Comparison of ENCODE assay signal across 22 cellular contexts in the genomic region with DNA sequence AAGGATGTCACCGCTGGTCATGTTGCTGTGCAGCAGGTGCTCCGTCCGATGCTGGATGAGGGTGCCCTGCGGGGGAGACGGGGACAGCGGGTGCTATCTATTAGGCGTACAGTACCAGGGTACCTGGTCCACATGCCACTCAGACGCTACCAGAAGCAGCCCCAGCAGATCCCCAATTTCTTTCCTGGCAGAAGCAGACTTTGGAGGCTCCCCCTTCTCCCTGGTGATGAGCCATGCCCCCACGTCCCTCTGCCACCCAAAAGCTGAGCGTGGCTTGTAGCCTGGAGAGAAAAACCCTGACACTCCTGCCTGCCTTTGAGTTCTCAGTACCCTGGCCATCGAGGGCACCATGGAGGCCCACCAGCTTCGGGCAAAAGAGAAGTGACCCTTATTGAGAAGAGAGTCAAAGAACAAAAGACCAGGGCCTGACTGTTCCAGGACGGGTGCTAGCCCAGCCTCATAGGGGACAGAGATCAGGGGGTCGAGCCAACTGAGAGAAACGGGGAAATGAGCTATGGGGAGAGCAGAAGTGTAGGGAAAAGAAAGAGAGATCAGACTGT.
"Had no signal": no experiment of that assay in that cellular context is flagged by ENCODE, and none has a peak within 500 bp of the region (broad histone marks: within the 10 kb centered on the region; RNA-seq: fewer than 3 reads in every experiment).

No MANE protein-coding gene starts in this region.

- H3K9me3 Mint-ChIP-seq: dendritic cell treated with granulocyte-macrophage colony-stimulating factor and Interleukin-4, amounts not matched to agents 40 ng/mL and 50 ng/mL, for 4 days; immature natural killer cell had no signal

- H3K9me3 ChIP-seq: colonic mucosa, esophagus muscularis mucosa, gastroesophageal sphincter, left ventricle myocardium inferior, lower lobe of right lung had no signal

- H3K36me3 Mint-ChIP-seq: immature natural killer cell had no signal

- H3K27ac Mint-ChIP-seq: dendritic cell treated with granulocyte-macrophage colony-stimulating factor and Interleukin-4, amounts not matched to agents 40 ng/mL and 50 ng/mL, for 4 days; effector memory CD8-positive, alpha-beta T cell; endodermal cell; immature natural killer cell had no signal

- H3K4me1 Mint-ChIP-seq: endodermal cell, immature natural killer cell had no signal

- H3K36me3 ChIP-seq: colonic mucosa, esophagus muscularis mucosa, gastroesophageal sphincter, heart left ventricle, left ventricle myocardium inferior, lower lobe of right lung had no signal

- H3K4me3 ChIP-seq: colonic mucosa, esophagus muscularis mucosa, gastroesophageal sphincter, heart left ventricle, left ventricle myocardium inferior, lower lobe of right lung had no signal

- H3K27me3 ChIP-seq: colonic mucosa, foreskin keratinocyte had no signal

- H3K27ac ChIP-seq: colonic mucosa, esophagus muscularis mucosa, foreskin keratinocyte, gastroesophageal sphincter, heart left ventricle, left ventricle myocardium inferior, lower lobe of right lung had no signal

- H3K4me3 Mint-ChIP-seq: dendritic cell treated with granulocyte-macrophage colony-stimulating factor and Interleukin-4, amounts not matched to agents 40 ng/mL and 50 ng/mL, for 4 days; effector memory CD8-positive, alpha-beta T cell; endodermal cell; immature natural killer cell; naive thymus-derived CD4-positive, alpha-beta T cell had no signal

- H3K4me1 ChIP-seq: colonic mucosa, esophagus muscularis mucosa, foreskin keratinocyte, gastroesophageal sphincter, heart left ventricle, left ventricle myocardium inferior, lower lobe of right lung had no signal

- ATAC-seq: effector memory CD8-positive, alpha-beta T cell; foreskin keratinocyte; gastroesophageal sphincter; heart left ventricle; left colon; left lobe of liver; lower lobe of right lung had no signal

- DNase-seq: colonic mucosa; cortex of kidney; effector CD8-positive, alpha-beta T cell; effector memory CD8-positive, alpha-beta T cell; foreskin keratinocyte; heart left ventricle; hippocampal formation; immature natural killer cell; islet precursor cell; kidney; kidney glomerular epithelial cell; left colon; left ventricle myocardium inferior; lower lobe of right lung; mesenchymal stem cell; midbrain; naive thymus-derived CD4-positive, alpha-beta T cell had no signal
